Comparison of ENCODE assay signal across 27 cellular contexts in the genomic region with DNA sequence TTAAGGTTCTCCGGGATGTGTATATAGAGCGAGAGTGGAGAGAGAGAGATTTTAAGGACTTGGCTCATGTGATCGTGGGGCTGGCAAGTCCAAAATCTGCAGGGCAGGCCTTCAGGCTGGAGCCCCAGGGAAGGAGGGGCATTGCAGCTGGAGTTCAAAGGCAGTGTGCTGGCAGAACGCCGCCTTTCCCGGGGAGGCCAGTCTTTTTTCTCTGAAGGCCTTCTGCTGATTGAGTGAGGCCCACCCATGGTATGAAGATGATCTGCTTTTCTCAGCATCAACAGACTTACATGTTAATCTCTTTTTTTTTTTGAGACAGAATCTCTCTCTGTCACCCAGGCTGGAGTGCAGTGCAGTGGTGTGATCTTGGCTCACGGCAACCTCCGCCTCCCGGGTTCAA. TPM values are rescaled to one million over a fixed set of nuclear protein-coding genes. Genes with fewer than 3 reads are reported as not detected.
"Had no signal": no experiment of that assay in that cellular context is flagged by ENCODE, and none has a peak within 500 bp of the region (broad histone marks: within the 10 kb centered on the region; RNA-seq: fewer than 3 reads in every experiment).

No MANE protein-coding gene starts in this region.

- H3K4me1 ChIP-seq: gastrocnemius medialis, neural progenitor cell, right atrium auricular region, testis had no signal

- H3K27me3 ChIP-seq: gastrocnemius medialis, hepatocyte, neural progenitor cell, right atrium auricular region, testis had no signal

- H2AFZ ChIP-seq: hepatocyte, neural progenitor cell had no signal

- H3K4me2 ChIP-seq: hepatocyte, neural progenitor cell had no signal

- H3K27ac Mint-ChIP-seq: activated naive CD4-positive, alpha-beta T cell treated with anti-CD3 and anti-CD28 coated beads, Interleukin-2, amount 10 ng/mL, durations not matched to agents 7 days and 5 days; activated naive CD8-positive, alpha-beta T cell treated with anti-CD3 and anti-CD28 coated beads, Interleukin-2, amount 10 ng/mL, durations not matched to agents 7 days and 5 days; activated T-helper 1 cell treated with anti-CD3 and anti-CD28 coated beads, Interleukin-12 subunit alpha, Interleukin-12 subunit beta, Interleukin-2, Interleukin-4 antibody, amounts not matched to agents 30 ng/mL and 10 ng/mL and 1 ng/mL, durations not matched to agents 14 hours and 24 hours and 36 hours; endodermal cell; naive thymus-derived CD8-positive, alpha-beta T cell; neural progenitor cell; T-helper 1 cell treated with Interleukin-12 subunit alpha and Interleukin-12 subunit beta and Interleukin-4 antibody, amounts not matched to agents 30 μg/mL and 1 μg/mL, for 36 hours had no signal

- H3K36me3 ChIP-seq: gastrocnemius medialis, neural progenitor cell had no signal

- H3K9me3 Mint-ChIP-seq: activated naive CD4-positive, alpha-beta T cell treated with anti-CD3 and anti-CD28 coated beads, Interleukin-2, amount 10 ng/mL, durations not matched to agents 7 days and 5 days; activated naive CD8-positive, alpha-beta T cell treated with anti-CD3 and anti-CD28 coated beads, Interleukin-2, amount 10 ng/mL, durations not matched to agents 7 days and 5 days; activated T-helper 1 cell treated with anti-CD3 and anti-CD28 coated beads, Interleukin-12 subunit alpha, Interleukin-12 subunit beta, Interleukin-2, Interleukin-4 antibody, amounts not matched to agents 30 ng/mL and 10 ng/mL and 1 ng/mL, durations not matched to agents 14 hours and 24 hours and 36 hours; endodermal cell; naive thymus-derived CD8-positive, alpha-beta T cell; neural progenitor cell; T-helper 1 cell treated with Interleukin-12 subunit alpha and Interleukin-12 subunit beta and Interleukin-4 antibody, amounts not matched to agents 30 μg/mL and 1 μg/mL, for 36 hours had no signal

- ATAC-seq: gastrocnemius medialis; left cardiac atrium; naive thymus-derived CD8-positive, alpha-beta T cell had no signal

- H3K9ac ChIP-seq: neural progenitor cell had no signal

- H3K27me3 Mint-ChIP-seq: activated naive CD4-positive, alpha-beta T cell treated with anti-CD3 and anti-CD28 coated beads, Interleukin-2, amount 10 ng/mL, durations not matched to agents 7 days and 5 days; activated naive CD8-positive, alpha-beta T cell treated with anti-CD3 and anti-CD28 coated beads, Interleukin-2, amount 10 ng/mL, durations not matched to agents 7 days and 5 days had no signal

- H3K4me1 Mint-ChIP-seq: activated naive CD4-positive, alpha-beta T cell treated with anti-CD3 and anti-CD28 coated beads, Interleukin-2, amount 10 ng/mL, durations not matched to agents 7 days and 5 days; activated naive CD8-positive, alpha-beta T cell treated with anti-CD3 and anti-CD28 coated beads, Interleukin-2, amount 10 ng/mL, durations not matched to agents 7 days and 5 days; endodermal cell had no signal

- H3K4me3 ChIP-seq: gastrocnemius medialis, hepatocyte, neural progenitor cell, right atrium auricular region, testis had no signal

- H3K27ac ChIP-seq: gastrocnemius medialis, hepatocyte, neural progenitor cell, right atrium auricular region, testis, VCaP had no signal

- H3K4me3 Mint-ChIP-seq: activated naive CD4-positive, alpha-beta T cell treated with anti-CD3 and anti-CD28 coated beads, Interleukin-2, amount 10 ng/mL, durations not matched to agents 7 days and 5 days; activated naive CD8-positive, alpha-beta T cell treated with anti-CD3 and anti-CD28 coated beads, Interleukin-2, amount 10 ng/mL, durations not matched to agents 7 days and 5 days; activated T-helper 1 cell treated with anti-CD3 and anti-CD28 coated beads, Interleukin-12 subunit alpha, Interleukin-12 subunit beta, Interleukin-2, Interleukin-4 antibody, amounts not matched to agents 30 ng/mL and 10 ng/mL and 1 ng/mL, durations not matched to agents 14 hours and 24 hours and 36 hours; endodermal cell; naive thymus-derived CD8-positive, alpha-beta T cell; neural progenitor cell; T-helper 1 cell treated with Interleukin-12 subunit alpha and Interleukin-12 subunit beta and Interleukin-4 antibody, amounts not matched to agents 30 μg/mL and 1 μg/mL, for 36 hours had no signal

- DNase-seq: activated CD4-positive, alpha-beta T cell treated with anti-CD3 and anti-CD28 coated beads for 4 hours; activated CD4-positive, alpha-beta T cell treated with anti-CD3 and anti-CD28 coated beads, Interleukin-2, amount 50 U/mL, for 4 hours; activated CD8-positive, alpha-beta memory T cell treated with anti-CD3 and anti-CD28 coated beads for 24 hours; activated gamma-delta T cell; activated naive CD4-positive, alpha-beta T cell treated with anti-CD3 and anti-CD28 coated beads, Interleukin-2, amount 10 ng/mL, durations not matched to agents 7 days and 5 days; activated naive CD8-positive, alpha-beta T cell treated with anti-CD3 and anti-CD28 coated beads, Interleukin-2, amount 10 ng/mL, durations not matched to agents 7 days and 5 days; activated T-cell treated with anti-CD3 and anti-CD28 coated beads, Interleukin-2, amount 50 U/mL, for 1 hour; amniotic stem cell; endodermal cell; gastrocnemius medialis; left cardiac atrium; mammary epithelial cell; naive thymus-derived CD8-positive, alpha-beta T cell; occipital lobe; stimulated activated CD4-positive, alpha-beta T cell treated with anti-CD3 and anti-CD28 coated beads, Interleukin-15, amount 100 ng/mL, for 24 hours; stimulated activated CD4-positive, alpha-beta T cell treated with anti-CD3 and anti-CD28 coated beads, Interleukin-2, amount 100 ng/mL, for 24 hours; stimulated activated naive CD4-positive, alpha-beta T cell; SW 1271; T-helper 9 cell; testis; trophoblast cell had no signal

- H3K9me3 ChIP-seq: gastrocnemius medialis, right atrium auricular region, testis had no signal

- H3K36me3 Mint-ChIP-seq: activated naive CD4-positive, alpha-beta T cell treated with anti-CD3 and anti-CD28 coated beads, Interleukin-2, amount 10 ng/mL, durations not matched to agents 7 days and 5 days; activated naive CD8-positive, alpha-beta T cell treated with anti-CD3 and anti-CD28 coated beads, Interleukin-2, amount 10 ng/mL, durations not matched to agents 7 days and 5 days; naive thymus-derived CD8-positive, alpha-beta T cell had no signal

RNA-seq across cellular contexts. Expression of gene FBLN1, which starts 25.4 kb away (rescaled TPM):
- total RNA-seq: activated naive CD8-positive, alpha-beta T cell treated with anti-CD3 and anti-CD28 coated beads, Interleukin-2, amount 10 ng/mL, durations not matched to agents 7 days and 5 days; activated T-helper 1 cell treated with anti-CD3 and anti-CD28 coated beads, Interleukin-12 subunit alpha, Interleukin-12 subunit beta, Interleukin-2, Interleukin-4 antibody, amounts not matched to agents 30 ng/mL and 10 ng/mL and 1 ng/mL, durations not matched to agents 14 hours and 24 hours and 36 hours; naive thymus-derived CD8-positive, alpha-beta T cell had no signal
- polyA plus RNA-seq: naive thymus-derived CD8-positive, alpha-beta T cell had no signal
